Comparison of ENCODE assay signal across 10 cellular contexts in the genomic region with DNA sequence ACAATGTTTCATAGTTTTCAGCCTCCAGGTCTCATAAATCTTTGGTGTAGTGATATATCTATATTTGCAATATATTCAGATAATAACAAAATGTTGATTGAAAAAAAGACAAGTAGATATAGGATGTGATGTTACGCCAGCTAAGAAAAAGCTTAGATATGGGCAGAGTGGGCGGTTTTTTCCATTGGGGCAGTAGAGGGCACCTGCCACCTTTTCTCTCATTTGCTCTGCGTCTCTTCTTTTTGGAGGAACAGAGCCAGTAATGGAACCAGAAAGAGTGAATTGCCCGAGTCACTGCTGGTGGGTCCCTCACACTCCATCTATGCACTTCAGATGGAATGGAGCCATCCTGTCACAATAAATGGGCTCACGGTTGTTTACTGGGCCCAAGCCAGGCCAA.
DNase-seq lines count a peak whose midpoint lies in the region; ATAC-seq and TF ChIP-seq lines count a peak whose summit lies in the region.
"Had no signal": no experiment of that assay in that cellular context is flagged by ENCODE, and none has a peak within 500 bp of the region (broad histone marks: within the 10 kb centered on the region; RNA-seq: fewer than 3 reads in every experiment).

No MANE protein-coding gene starts in this region.

- no peak overlapping the region; the same call in 1 of the 2 replicates for H2BK20ac ChIP-seq in IMR-90 (ENCODE audit: low read depth, low read length)

- H2AFZ ChIP-seq in IMR-90 (replicated peaks; ENCODE audit: low read length, poor library complexity), result no peak overlapping the region

- H3K4ac ChIP-seq in IMR-90 (ENCODE audit: low read depth, low read length), result peak overlapping the region; percentile 33; the same call in 1 of the 2 replicates

- H3K9me3 Mint-ChIP-seq in activated CD4-positive, alpha-beta T cell treated with anti-CD3 and anti-CD28 coated beads, Interleukin-2, amount 10 ng/mL, durations not matched to agents 24 days and 14 days, result no peaks in the 10 kb centered on the region
- no peaks in the 10 kb centered on the region for H3K9me3 Mint-ChIP-seq in activated CD4-positive, alpha-beta T cell treated with anti-CD3 and anti-CD28 coated beads, Interleukin-2, amount 10 ng/mL, durations not matched to agents 7 days and 5 days
- H3K9me3 Mint-ChIP-seq in naive thymus-derived CD4-positive, alpha-beta T cell, result peaks cover 0 to 1% (median 0%) of the 10 kb centered on the region in 11 donors

- peak; percentile 12 to 19 for DNase-seq in activated CD4-positive, alpha-beta T cell treated with anti-CD3 and anti-CD28 coated beads for 4 hours
- DNase-seq in activated CD4-positive, alpha-beta T cell treated with anti-CD3 and anti-CD28 coated beads, Interleukin-2, amount 10 ng/mL, durations not matched to agents 24 days and 14 days, result no peak
- DNase-seq in IMR-90 (no peak), Right ventricle myocardium inferior (ENCODE audit: missing footprints) (no peak), Right ventricle myocardium superior (no peak), Kasumi-1 (lab: John Stamatoyannopoulos, UW) (no peak)
- DNase-seq in activated CD4-positive, alpha-beta T cell treated with anti-CD3 and anti-CD28 coated beads, Interleukin-2, amount 10 ng/mL, durations not matched to agents 7 days and 5 days, result peak; percentile 22
- DNase-seq in naive thymus-derived CD4-positive, alpha-beta T cell, result peak in 7 of 9 donors; percentile 10 to 50 (median 42)
- DNase-seq: mesendoderm, ovary had no signal

- H3K23ac ChIP-seq in IMR-90 (ENCODE audit: low read depth, low read length), result no peak overlapping the region

- no CpG with 5 or more reads among the region's 5 CpGs for WGBS in IMR-90 (ENCODE audit: extremely low coverage in 2 of 2, insufficient read length in 1 of 2), 2 experiments

- no peak overlapping the region for H4K5ac ChIP-seq in IMR-90 (ENCODE audit: low read depth, low read length)

- no peak overlapping the region for H3K4me3 ChIP-seq in IMR-90 (ENCODE audit: insufficient read depth, low read depth, low read length)
- H3K4me3 ChIP-seq in naive thymus-derived CD4-positive, alpha-beta T cell (ENCODE audit: low read length), result no peak overlapping the region
- H3K4me3 ChIP-seq: ovary had no signal

- H2BK5ac ChIP-seq in IMR-90 (ENCODE audit: low read depth, low read length, poor library complexity, severe bottlenecking), result no peak overlapping the region

- POLR2A ChIA-PET in IMR-90 (lab: Charles Lee; ENCODE audit: unreplicated experiment), result no interaction called here
- POLR2A ChIA-PET in activated CD4-positive, alpha-beta T cell treated with anti-CD3 and anti-CD28 coated beads, Interleukin-2, amount 10 ng/mL, durations not matched to agents 7 days and 5 days (lab: Charles Lee), result no interaction called here
- POLR2A ChIA-PET in naive thymus-derived CD4-positive, alpha-beta T cell (lab: Charles Lee), result no interaction called here

- H3K27me3 ChIP-seq in IMR-90 (ENCODE audit: control insufficient read depth, insufficient read depth, low read length), result no peaks in the 10 kb centered on the region
- no peaks in the 10 kb centered on the region for H3K27me3 ChIP-seq in naive thymus-derived CD4-positive, alpha-beta T cell (ENCODE audit: control insufficient read depth in 2 of 2, insufficient read depth in 2 of 2, low read length in 2 of 2)
- H3K27me3 ChIP-seq: ovary had no signal

- H3K79me1 ChIP-seq in IMR-90 (ENCODE audit: low read depth in 1 of 2, low read length in 2 of 2), result no peaks in the 10 kb centered on the region

- dilution Hi-C loops in IMR-90 (cut with HindIII; ENCODE audit: low sequenced_read_pairs, unreplicated experiment), result no loop called here

- no peak overlapping the region for H3K56ac ChIP-seq in IMR-90 (ENCODE audit: extremely low read depth, insufficient read depth, low read length)

- no peak overlapping the region for H3K14ac ChIP-seq in IMR-90 (replicated peaks; ENCODE audit: low read depth, low read length)

- H4K91ac ChIP-seq in IMR-90 (ENCODE audit: insufficient read depth, low read depth, low read length), result no peak overlapping the region

- no TSS peak for BruUV-seq in IMR-90 (replicated peaks; lab: Mats Ljungman, UMichigan)

- no peak overlapping the region for H3K27ac Mint-ChIP-seq in activated CD4-positive, alpha-beta T cell treated with anti-CD3 and anti-CD28 coated beads, Interleukin-2, amount 10 ng/mL, durations not matched to agents 24 days and 14 days
- H3K27ac Mint-ChIP-seq in activated CD4-positive, alpha-beta T cell treated with anti-CD3 and anti-CD28 coated beads, Interleukin-2, amount 10 ng/mL, durations not matched to agents 7 days and 5 days, result no peak overlapping the region
- no peak overlapping the region for H3K27ac Mint-ChIP-seq in naive thymus-derived CD4-positive, alpha-beta T cell

- peaks cover 35% of the 10 kb centered on the region for H3K27me3 Mint-ChIP-seq in activated CD4-positive, alpha-beta T cell treated with anti-CD3 and anti-CD28 coated beads, Interleukin-2, amount 10 ng/mL, durations not matched to agents 24 days and 14 days
- H3K27me3 Mint-ChIP-seq in activated CD4-positive, alpha-beta T cell treated with anti-CD3 and anti-CD28 coated beads, Interleukin-2, amount 10 ng/mL, durations not matched to agents 7 days and 5 days, result peaks cover 30% of the 10 kb centered on the region
- peaks cover 25 to 42% (median 31%) of the 10 kb centered on the region in 5 donors for H3K27me3 Mint-ChIP-seq in naive thymus-derived CD4-positive, alpha-beta T cell

- no peak overlapping the region for H2AK5ac ChIP-seq in IMR-90 (ENCODE audit: low read depth, low read length)

- in situ Hi-C loops in IMR-90 (cut with MboI; ENCODE audit: low sequenced_read_pairs), result no loop called here

- TF ChIP-seq POLR2A in IMR-90 (IDR thresholded peaks at IDR 0.05; ENCODE audit: low read depth, low read length), result no peak

- H3K36me3 ChIP-seq in IMR-90 (ENCODE audit: control insufficient read depth, insufficient read depth, low read length), result no peaks in the 10 kb centered on the region
- H3K36me3 ChIP-seq in naive thymus-derived CD4-positive, alpha-beta T cell (ENCODE audit: control insufficient read depth in 2 of 3, insufficient read depth in 3 of 3, low read length in 3 of 3), result no peaks in the 10 kb centered on the region
- H3K36me3 ChIP-seq: ovary had no signal

- H2AK9ac ChIP-seq in IMR-90 (replicated peaks; ENCODE audit: low read depth, low read length, poor library complexity), result no peak overlapping the region

- H3K36me3 Mint-ChIP-seq in activated CD4-positive, alpha-beta T cell treated with anti-CD3 and anti-CD28 coated beads, Interleukin-2, amount 10 ng/mL, durations not matched to agents 24 days and 14 days (ENCODE audit: low read depth), result no peaks in the 10 kb centered on the region
- no peaks in the 10 kb centered on the region for H3K36me3 Mint-ChIP-seq in activated CD4-positive, alpha-beta T cell treated with anti-CD3 and anti-CD28 coated beads, Interleukin-2, amount 10 ng/mL, durations not matched to agents 7 days and 5 days (ENCODE audit: low read depth)
- peaks cover 0 to 3% (median 0%) of the 10 kb centered on the region in 5 donors for H3K36me3 Mint-ChIP-seq in naive thymus-derived CD4-positive, alpha-beta T cell

- H3K4me1 ChIP-seq in IMR-90 (ENCODE audit: control insufficient read depth, insufficient read depth, low read length), result peaks cover 17% of the 10 kb centered on the region
- H3K4me1 ChIP-seq in naive thymus-derived CD4-positive, alpha-beta T cell (ENCODE audit: control insufficient read depth in 2 of 2, insufficient read depth in 2 of 2, low read length in 2 of 2), result no peaks in the 10 kb centered on the region

- H3K9me3 ChIP-seq in IMR-90 (ENCODE audit: control insufficient read depth, insufficient read depth, low read length), result no peaks in the 10 kb centered on the region; the same call in 1 of the 2 replicates
- no peaks in the 10 kb centered on the region for H3K9me3 ChIP-seq in naive thymus-derived CD4-positive, alpha-beta T cell (ENCODE audit: control insufficient read depth in 2 of 3, low read length in 3 of 3)
- H3K9me3 ChIP-seq: ovary had no signal

- CTCF ChIA-PET in IMR-90 (lab: Yijun Ruan, JAX), result no interaction called here
- CTCF ChIA-PET in activated CD4-positive, alpha-beta T cell treated with anti-CD3 and anti-CD28 coated beads, Interleukin-2, amount 10 ng/mL, durations not matched to agents 7 days and 5 days (lab: Charles Lee), result interaction anchor here (2.7 kb wide), 1 partner anchor 7 kb away, joined by 7 read pairs; no protein-coding TSS in a partner anchor
- CTCF ChIA-PET in naive thymus-derived CD4-positive, alpha-beta T cell (lab: Charles Lee), result interaction anchor here (0.5 to 0.7 kb wide), 3 partner anchors 161 to 680 kb away, joined by 3 read pairs; no protein-coding TSS in a partner anchor

- no peak for TF ChIP-seq RAD21 in IMR-90 (IDR thresholded peaks at IDR 0.05; ENCODE audit: low read length)

- H2BK15ac ChIP-seq in IMR-90 (ENCODE audit: low read depth, low read length), result no peak overlapping the region

- no peaks in the 10 kb centered on the region for H4K20me1 ChIP-seq in IMR-90 (ENCODE audit: insufficient read depth, low read length)

- peak overlapping the region; percentile 13; the same call in 1 of the 2 replicates for H2BK120ac ChIP-seq in IMR-90 (ENCODE audit: low read depth, low read length)

- H3K4me2 ChIP-seq in IMR-90 (ENCODE audit: low read depth, low read length), result no peak overlapping the region

- H3K9me1 ChIP-seq in IMR-90 (ENCODE audit: insufficient read depth, low read length), result peaks cover 15% of the 10 kb centered on the region

- intact Hi-C loops in activated CD4-positive, alpha-beta T cell treated with anti-CD3 and anti-CD28 coated beads, Interleukin-2, amount 10 ng/mL, durations not matched to agents 24 days and 14 days (cut with micrococcal nuclease), result no loop called here
- intact Hi-C loops in IMR-90 (cut with micrococcal nuclease) (loop anchor here (5.0 kb wide), 2 partner anchors 83 to 128 kb away; no protein-coding TSS in a partner anchor), Right ventricle myocardium inferior (cut with DNase I) (no loop called here), Right ventricle myocardium superior (cut with DNase I) (no loop called here)
- intact Hi-C loops in naive thymus-derived CD4-positive, alpha-beta T cell (cut with micrococcal nuclease), result loop anchor here (1.0 to 2.0 kb wide), 3 partner anchors 195 to 937 kb away; no protein-coding TSS in a partner anchor

- H3K18ac ChIP-seq in IMR-90 (ENCODE audit: low read depth, low read length), result no peak overlapping the region

- H3K9ac ChIP-seq in IMR-90 (ENCODE audit: low read depth, low read length), result no peak overlapping the region

- H3K4me1 Mint-ChIP-seq in activated CD4-positive, alpha-beta T cell treated with anti-CD3 and anti-CD28 coated beads, Interleukin-2, amount 10 ng/mL, durations not matched to agents 24 days and 14 days, result no peaks in the 10 kb centered on the region
- H3K4me1 Mint-ChIP-seq in activated CD4-positive, alpha-beta T cell treated with anti-CD3 and anti-CD28 coated beads, Interleukin-2, amount 10 ng/mL, durations not matched to agents 7 days and 5 days, result no peaks in the 10 kb centered on the region
- peaks cover 0 to 11% (median 0%) of the 10 kb centered on the region in 7 donors for H3K4me1 Mint-ChIP-seq in naive thymus-derived CD4-positive, alpha-beta T cell

- TF ChIP-seq CTCF in IMR-90 (conservative IDR thresholded peaks at IDR 0.05; ENCODE audit: low read depth, low read length), result no peak

- no peak overlapping the region for H3K27ac ChIP-seq in IMR-90 (ENCODE audit: insufficient read depth, low read length)
- H3K27ac ChIP-seq in naive thymus-derived CD4-positive, alpha-beta T cell (ENCODE audit: low read depth, low read length), result no peak overlapping the region
- H3K27ac ChIP-seq: ovary had no signal

- ATAC-seq in IMR-90 (ENCODE audit: low read depth) (no peak), Right ventricle myocardium inferior (no peak), Right ventricle myocardium superior (ENCODE audit: poor library complexity) (no peak)
- ATAC-seq in naive thymus-derived CD4-positive, alpha-beta T cell, result no peak

- no peak overlapping the region for H4K8ac ChIP-seq in IMR-90 (ENCODE audit: low read depth in 2 of 2, low read length in 2 of 2)

- no peak overlapping the region for H3K4me3 Mint-ChIP-seq in activated CD4-positive, alpha-beta T cell treated with anti-CD3 and anti-CD28 coated beads, Interleukin-2, amount 10 ng/mL, durations not matched to agents 24 days and 14 days
- H3K4me3 Mint-ChIP-seq in activated CD4-positive, alpha-beta T cell treated with anti-CD3 and anti-CD28 coated beads, Interleukin-2, amount 10 ng/mL, durations not matched to agents 7 days and 5 days, result no peak overlapping the region
- no peak overlapping the region for H3K4me3 Mint-ChIP-seq in naive thymus-derived CD4-positive, alpha-beta T cell

Comparison
In these comparisons a context has a peak if more than half of its experiments do, and no peak if none do; other contexts are left out.
1. DNase-seq: peak in activated CD4-positive, alpha-beta T cell treated with anti-CD3 and anti-CD28 coated beads for 4 hours (2 of 2), activated CD4-positive, alpha-beta T cell treated with anti-CD3 and anti-CD28 coated beads, Interleukin-2, amount 10 ng/mL, durations not matched to agents 7 days and 5 days (single experiment) and naive thymus-derived CD4-positive, alpha-beta T cell (7 of 9); none in activated CD4-positive, alpha-beta T cell treated with anti-CD3 and anti-CD28 coated beads, Interleukin-2, amount 10 ng/mL, durations not matched to agents 24 days and 14 days (single experiment), IMR-90 (single experiment), Right ventricle myocardium inferior (single experiment), Right ventricle myocardium superior (single experiment) and Kasumi-1 (0 of 2).
2. intact Hi-C loops: an anchor here in IMR-90 (5.0 kb wide) and naive thymus-derived CD4-positive, alpha-beta T cell (1.0 to 2.0 kb wide); none called in activated CD4-positive, alpha-beta T cell treated with anti-CD3 and anti-CD28 coated beads, Interleukin-2, amount 10 ng/mL, durations not matched to agents 24 days and 14 days, Right ventricle myocardium inferior and Right ventricle myocardium superior.